In the genomic region with DNA sequence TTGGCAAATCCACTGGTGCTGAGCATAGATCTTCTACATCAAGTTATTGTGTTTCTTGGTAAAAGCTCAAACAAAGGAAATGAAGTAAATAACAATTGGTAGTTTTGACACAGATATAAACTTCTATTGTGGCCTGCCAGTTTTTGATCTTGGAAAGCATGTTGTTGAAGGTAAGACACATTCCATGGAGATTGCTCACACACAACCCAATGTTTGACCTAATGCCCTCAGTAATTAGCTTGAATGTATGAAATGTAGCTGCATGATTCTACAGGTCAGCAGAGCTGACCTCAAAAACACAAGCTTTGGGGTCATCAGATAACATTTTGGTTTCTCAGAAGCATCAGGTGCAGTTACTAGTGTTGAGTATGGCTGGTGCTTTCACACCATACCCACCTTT, we compare ENCODE assay signal across 21 cellular contexts. TPM values are rescaled to one million over a fixed set of nuclear protein-coding genes. Genes with fewer than 3 reads are reported as not detected.
"Had no signal": no experiment of that assay in that cellular context is flagged by ENCODE, and none has a peak within 500 bp of the region (broad histone marks: within the 10 kb centered on the region; RNA-seq: fewer than 3 reads in every experiment).

No MANE protein-coding gene starts in this region.

- H3K9me3 Mint-ChIP-seq: effector memory CD8-positive, alpha-beta T cell; immature natural killer cell; naive B cell; stimulated activated memory B cell treated with anti-CD40 and anti-IgM and Interleukin-4, amounts not matched to agents 10 μg/mL and 1 μg/mL and 100 μg/mL, for 72 hours; stimulated activated naive CD8-positive, alpha-beta T cell treated with anti-CD3 and anti-CD28 coated beads, Interleukin-15, Interleukin-2, amounts not matched to agents 100 ng/mL and 50 ng/mL, for 24 hours had no signal

- H3K4me3 Mint-ChIP-seq: effector memory CD8-positive, alpha-beta T cell; immature natural killer cell; naive B cell; nephron; stimulated activated memory B cell treated with anti-CD40 and anti-IgM and Interleukin-4, amounts not matched to agents 10 μg/mL and 1 μg/mL and 100 μg/mL, for 72 hours; stimulated activated naive CD8-positive, alpha-beta T cell treated with anti-CD3 and anti-CD28 coated beads, Interleukin-15, Interleukin-2, amounts not matched to agents 100 ng/mL and 50 ng/mL, for 24 hours had no signal

- DNase-seq: effector memory CD8-positive, alpha-beta T cell; immature natural killer cell; kidney; left colon; left ventricle myocardium superior; mesendoderm; naive B cell; occipital lobe; pancreas; retina; spleen; stimulated activated CD4-positive, alpha-beta T cell treated with anti-CD3 and anti-CD28 coated beads, Interleukin-15, amount 100 ng/mL, for 24 hours; stimulated activated CD4-positive, alpha-beta T cell treated with anti-CD3 and anti-CD28 coated beads, Interleukin-1b, Interleukin-23, amount 100 ng/mL, for 48 hours; stimulated activated CD4-positive, alpha-beta T cell treated with anti-CD3 and anti-CD28 coated beads, Interleukin-4, amount 100 ng/mL, for 24 hours; tibial artery; upper lobe of left lung; uterus had no signal

- FAIRE-seq: kidney, pancreas had no signal

- H3K27ac Mint-ChIP-seq: effector memory CD8-positive, alpha-beta T cell; immature natural killer cell; naive B cell; nephron; progenitor cell of endocrine pancreas; stimulated activated memory B cell treated with anti-CD40 and anti-IgM and Interleukin-4, amounts not matched to agents 10 μg/mL and 1 μg/mL and 100 μg/mL, for 72 hours; stimulated activated naive CD8-positive, alpha-beta T cell treated with anti-CD3 and anti-CD28 coated beads, Interleukin-15, Interleukin-2, amounts not matched to agents 100 ng/mL and 50 ng/mL, for 24 hours had no signal

- H3K36me3 Mint-ChIP-seq: immature natural killer cell; naive B cell; stimulated activated memory B cell treated with anti-CD40 and anti-IgM and Interleukin-4, amounts not matched to agents 10 μg/mL and 1 μg/mL and 100 μg/mL, for 72 hours had no signal

- H3K4me1 Mint-ChIP-seq: immature natural killer cell; naive B cell; nephron; stimulated activated memory B cell treated with anti-CD40 and anti-IgM and Interleukin-4, amounts not matched to agents 10 μg/mL and 1 μg/mL and 100 μg/mL, for 72 hours had no signal

- H3K27me3 Mint-ChIP-seq: effector memory CD8-positive, alpha-beta T cell; progenitor cell of endocrine pancreas; stimulated activated memory B cell treated with anti-CD40 and anti-IgM and Interleukin-4, amounts not matched to agents 10 μg/mL and 1 μg/mL and 100 μg/mL, for 72 hours; stimulated activated naive CD8-positive, alpha-beta T cell treated with anti-CD3 and anti-CD28 coated beads, Interleukin-15, Interleukin-2, amounts not matched to agents 100 ng/mL and 50 ng/mL, for 24 hours had no signal

RNA-seq across cellular contexts. Expression of a gene that starts 16.5 kb away (rescaled TPM):
- polyA plus RNA-seq: immature natural killer cell had no signal
